10 cellular contexts compared by ENCODE assay signal in genomic region chr7:30764030-30764991, GRCh38. TPM values are rescaled to one million over a fixed set of nuclear protein-coding genes. Genes with fewer than 3 reads are reported as not detected.
DNase-seq lines count a peak whose midpoint lies in the region; ATAC-seq and TF ChIP-seq lines count a peak whose summit lies in the region.
"Had no signal": no experiment of that assay in that cellular context is flagged by ENCODE, and none has a peak within 500 bp of the region (broad histone marks: within the 10 kb centered on the region; RNA-seq: fewer than 3 reads in every experiment).

No MANE protein-coding gene starts in this region.

- H3K27me3 Mint-ChIP-seq in glutamatergic neuron (ENCODE audit: unreplicated experiment) = peaks cover 6% of the 10 kb centered on the region

- H3K27me3 ChIP-seq in lower lobe of right lung (ENCODE audit: low read depth) (no peaks in the 10 kb centered on the region), BE2C (no peaks in the 10 kb centered on the region)

- H3K4me1 ChIP-seq in lower lobe of right lung (peaks cover 51% of the 10 kb centered on the region), BE2C (no peaks in the 10 kb centered on the region)

- no peaks in the 10 kb centered on the region for H3K9me3 Mint-ChIP-seq in glutamatergic neuron (ENCODE audit: unreplicated experiment)
- H3K9me3 Mint-ChIP-seq: naive B cell had no signal

- peak overlapping the region; percentile 24; the same call in 1 of the 2 replicates for H3K27ac ChIP-seq in VCaP
- H3K27ac ChIP-seq in lower lobe of right lung = peak overlapping the region; percentile 53

- H3K36me3 ChIP-seq in lower lobe of right lung = no peaks in the 10 kb centered on the region
- H3K36me3 ChIP-seq in BE2C = no peaks in the 10 kb centered on the region

- no peak overlapping the region for H3K4me3 Mint-ChIP-seq in glutamatergic neuron (ENCODE audit: unreplicated experiment)
- H3K4me3 Mint-ChIP-seq: naive B cell had no signal

- TF ChIP-seq CTCF in VCaP (conservative IDR thresholded peaks at IDR 0.05) (no peak), lower lobe of right lung (IDR thresholded peaks at IDR 0.05) (no peak), glutamatergic neuron (IDR thresholded peaks at IDR 0.05; ENCODE audit: partially characterized antibody, unreplicated experiment) (no peak), BE2C (IDR thresholded peaks at IDR 0.05; ENCODE audit: low read depth, low read length) (no peak)

- no peaks in the 10 kb centered on the region for H3K9me3 ChIP-seq in lower lobe of right lung
- no peaks in the 10 kb centered on the region; the same call in 1 of the 2 replicates for H3K9me3 ChIP-seq in BE2C

- peaks cover 4% of the 10 kb centered on the region for H3K36me3 Mint-ChIP-seq in glutamatergic neuron (ENCODE audit: unreplicated experiment)
- H3K36me3 Mint-ChIP-seq: naive B cell had no signal

- intact Hi-C loops in lower lobe of right lung (cut with DNase I) = no loop called here

- ATAC-seq in GM18498 (IDR thresholded peaks at IDR 0.05; ENCODE audit: unreplicated experiment) (peak; percentile 96), HG02588 (IDR thresholded peaks at IDR 0.05; ENCODE audit: unreplicated experiment) (peak; percentile 94), lower lobe of right lung (peak; percentile 55 to 68)

- H3K4me3 ChIP-seq in lower lobe of right lung (no peak overlapping the region), BE2C (ENCODE audit: low read depth, low read length) (no peak overlapping the region)

- DNase-seq in lower lobe of right lung = no peak
- DNase-seq in glutamatergic neuron = no peak
- no peak for DNase-seq in BE2C
- no peak for DNase-seq in SKM-1 treated with dmso at 0.1 percent for 144 hours (lab: John Stamatoyannopoulos, UW; ENCODE audit: unreplicated experiment)
- DNase-seq in NCI-H146 (lab: John Stamatoyannopoulos, UW) = no peak
- DNase-seq: naive B cell had no signal

- H3K27ac Mint-ChIP-seq in glutamatergic neuron (ENCODE audit: unreplicated experiment) = no peak overlapping the region
- H3K27ac Mint-ChIP-seq: naive B cell had no signal

- no peaks in the 10 kb centered on the region for H3K4me1 Mint-ChIP-seq in glutamatergic neuron (ENCODE audit: low read depth, unreplicated experiment)
- H3K4me1 Mint-ChIP-seq: naive B cell had no signal

RNA-seq across cellular contexts. Expression of gene MINDY4, which starts 6.9 kb away (rescaled TPM):
- 13.8 TPM for total RNA-seq in lower lobe of right lung
- total RNA-seq in glutamatergic neuron (ENCODE audit: unreplicated experiment) = 2.3 TPM
- polyA plus RNA-seq in BE2C (2012; ENCODE audit: insufficient read depth, insufficient read length, low read depth) = 2.2 TPM

RNA-seq across cellular contexts. Expression of gene INMT, which starts 12.4 kb away (rescaled TPM):
- total RNA-seq in lower lobe of right lung = 249 TPM
- 1.7 TPM for total RNA-seq in glutamatergic neuron (ENCODE audit: unreplicated experiment)
- not detected for polyA plus RNA-seq in BE2C (2012; ENCODE audit: insufficient read depth, insufficient read length, low read depth)
- total RNA-seq: HT1080 had no signal

Comparison
In these comparisons a context has a peak if more than half of its experiments do, and no peak if none do; other contexts are left out.
1. RNA of gene INMT, which starts 12.4 kb away (total RNA-seq): 249 TPM in lower lobe of right lung (single experiment); 1.7 TPM in glutamatergic neuron (single experiment); every median in the first group is over 10 times any median in the second.
2. Peak in every context shown above with its lines, with median percentiles within 50 percentile points of each other: ATAC-seq.